8 cellular contexts compared by ENCODE assay signal in the genomic region with DNA sequence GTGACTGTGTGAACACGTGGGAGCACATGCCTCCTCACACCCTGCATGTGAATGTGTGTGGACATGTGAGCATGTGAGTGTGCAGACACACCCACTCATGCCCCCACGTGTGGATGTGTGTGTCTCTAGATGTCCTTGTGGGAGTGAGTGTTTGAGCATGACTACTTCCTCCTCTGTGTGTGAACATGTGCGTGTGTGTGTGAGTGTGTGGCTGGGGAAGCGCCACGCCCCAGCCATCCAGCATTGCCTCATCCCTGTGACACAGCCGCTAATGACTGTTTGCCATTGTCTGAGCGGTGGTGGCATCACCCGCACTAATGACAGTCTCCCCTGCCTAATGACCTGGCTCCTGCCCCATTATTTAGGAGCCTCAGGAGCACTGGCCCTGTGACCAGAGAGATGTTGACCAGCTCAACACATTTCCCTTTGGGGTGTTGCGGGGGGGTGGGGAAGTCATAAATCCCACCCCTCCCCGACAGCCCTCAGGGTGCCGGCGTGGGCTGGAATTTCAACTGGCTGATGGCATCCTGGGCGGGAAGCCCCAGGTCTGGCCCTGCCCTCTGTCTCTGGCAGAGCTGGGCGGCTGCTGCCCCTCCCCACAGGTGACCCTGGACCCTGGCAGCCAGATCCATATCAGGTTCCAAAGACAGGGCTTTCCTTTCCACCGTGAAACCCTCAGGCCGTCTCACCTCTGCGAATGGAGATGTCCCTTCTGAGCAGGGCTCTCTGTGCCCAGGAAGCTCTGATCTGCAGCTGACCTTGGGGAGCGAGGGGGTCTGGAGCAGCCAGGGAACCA. TPM values are rescaled to one million over a fixed set of nuclear protein-coding genes. Genes with fewer than 3 reads are reported as not detected.
DNase-seq lines count a peak whose midpoint lies in the region; ATAC-seq lines count a peak whose summit lies in the region.

No MANE protein-coding gene starts in this region.

- peaks cover 17% of the 10 kb centered on the region for H3K27me3 Mint-ChIP-seq in activated T-helper 17 cell treated with anti-CD3 and anti-CD28 coated beads, Interleukin-2, amount 50 U/mL, for 72 hours
- H3K27me3 Mint-ChIP-seq in T-helper 2 cell treated with Interferon-gamma antibody and Interleukin-4, amounts not matched to agents 5 μg/mL and 100 μg/mL, for 36 hours (ENCODE audit: low read depth), result peaks cover 8% of the 10 kb centered on the region

- H3K27ac ChIP-seq in right cardiac atrium (ENCODE audit: low read length) (no peak overlapping the region), skin epidermis (peak overlapping the region in 17 of 21 experiments; percentile 29 to 85 (median 60))

- H3K4me1 Mint-ChIP-seq in activated T-helper 17 cell treated with anti-CD3 and anti-CD28 coated beads, Interleukin-2, amount 50 U/mL, for 72 hours, result peaks cover 7% of the 10 kb centered on the region
- H3K4me1 Mint-ChIP-seq in T-helper 2 cell treated with Interferon-gamma antibody and Interleukin-4, amounts not matched to agents 5 μg/mL and 100 μg/mL, for 36 hours (ENCODE audit: low read depth), result peaks cover 2% of the 10 kb centered on the region

- 58% methylated on average over 18 of the region's 18 CpGs for WGBS in right cardiac atrium

- no peaks in the 10 kb centered on the region for H3K9me3 ChIP-seq in right cardiac atrium (ENCODE audit: control insufficient read depth, low read length)

- no peaks in the 10 kb centered on the region for H3K27me3 ChIP-seq in right cardiac atrium (ENCODE audit: control insufficient read depth, insufficient read depth)

- peaks cover 3% of the 10 kb centered on the region for H3K4me1 ChIP-seq in right cardiac atrium (ENCODE audit: control insufficient read depth, insufficient read depth, low read length)

- H3K4me3 ChIP-seq in right cardiac atrium (ENCODE audit: low read length) (no peak overlapping the region), skin epidermis (no peak overlapping the region)

- no peaks in the 10 kb centered on the region for H3K9me3 Mint-ChIP-seq in activated T-helper 17 cell treated with anti-CD3 and anti-CD28 coated beads, Interleukin-2, amount 50 U/mL, for 72 hours
- no peaks in the 10 kb centered on the region for H3K9me3 Mint-ChIP-seq in T-helper 2 cell treated with Interferon-gamma antibody and Interleukin-4, amounts not matched to agents 5 μg/mL and 100 μg/mL, for 36 hours

- no peak overlapping the region for H3K27ac Mint-ChIP-seq in activated T-helper 17 cell treated with anti-CD3 and anti-CD28 coated beads, Interleukin-2, amount 50 U/mL, for 72 hours
- H3K27ac Mint-ChIP-seq in T-helper 2 cell treated with Interferon-gamma antibody and Interleukin-4, amounts not matched to agents 5 μg/mL and 100 μg/mL, for 36 hours, result no peak overlapping the region

- intact Hi-C loops in right cardiac atrium (cut with DNase I), result no loop called here

- H3K36me3 Mint-ChIP-seq in activated T-helper 17 cell treated with anti-CD3 and anti-CD28 coated beads, Interleukin-2, amount 50 U/mL, for 72 hours (ENCODE audit: low read depth), result no peaks in the 10 kb centered on the region
- no peaks in the 10 kb centered on the region for H3K36me3 Mint-ChIP-seq in T-helper 2 cell treated with Interferon-gamma antibody and Interleukin-4, amounts not matched to agents 5 μg/mL and 100 μg/mL, for 36 hours (ENCODE audit: low read depth)

- H3K4me3 Mint-ChIP-seq in activated T-helper 17 cell treated with anti-CD3 and anti-CD28 coated beads, Interleukin-2, amount 50 U/mL, for 72 hours, result peak overlapping the region; percentile 10
- H3K4me3 Mint-ChIP-seq in T-helper 2 cell treated with Interferon-gamma antibody and Interleukin-4, amounts not matched to agents 5 μg/mL and 100 μg/mL, for 36 hours, result no peak overlapping the region

- peak; percentile 76 for ATAC-seq in activated T-helper 17 cell treated with anti-CD3 and anti-CD28 coated beads, Interleukin-2, amount 50 U/mL, for 72 hours (replicated peaks)
- ATAC-seq in right cardiac atrium (peak; percentile 9 to 25), GM21529 (IDR thresholded peaks at IDR 0.05; ENCODE audit: unreplicated experiment) (no peak)

- DNase-seq in GDM1 (lab: John Stamatoyannopoulos, UW) (peak; percentile 79), NCI-H2029 (lab: John Stamatoyannopoulos, UW) (peak; percentile 95), right cardiac atrium (peak; percentile 40 to 79 (median 75)), HuH-7 (ENCODE audit: low spot score) (no peak)
- DNase-seq in T-helper 2 cell treated with Interferon-gamma antibody and Interleukin-4, amounts not matched to agents 5 μg/mL and 100 μg/mL, for 36 hours (ENCODE audit: low spot score), result no peak

RNA-seq across cellular contexts. Expression of a gene that starts 11.5 kb away (rescaled TPM):
- not detected for total RNA-seq in activated T-helper 17 cell treated with anti-CD3 and anti-CD28 coated beads, Interleukin-2, amount 50 U/mL, for 72 hours
- under 1 TPM in 1 of 4 donors, not detected in 3; 0.06 TPM for total RNA-seq in right cardiac atrium
- 0.05 TPM for polyA plus RNA-seq in right cardiac atrium

RNA-seq across cellular contexts. Expression of a gene that starts 29.7 kb away (rescaled TPM):
- total RNA-seq in activated T-helper 17 cell treated with anti-CD3 and anti-CD28 coated beads, Interleukin-2, amount 50 U/mL, for 72 hours, result 10 to 100 TPM in 1 of 2 donors, 1 to 10 TPM in 1; 7.6 to 12.5 TPM
- 1 to 10 TPM in 2 of 4 donors, under 1 TPM in 1, not detected in 1; 0.94 to 3.0 (median 1.1) TPM for total RNA-seq in right cardiac atrium
- 0.16 TPM for polyA plus RNA-seq in right cardiac atrium

Comparison
In these comparisons a context has a peak if more than half of its experiments do, and no peak if none do; other contexts are left out.
1. DNase-seq: peak in GDM1 (single experiment), NCI-H2029 (single experiment) and right cardiac atrium (3 of 3); none in HuH-7 (single experiment) and T-helper 2 cell treated with Interferon-gamma antibody and Interleukin-4, amounts not matched to agents 5 μg/mL and 100 μg/mL, for 36 hours (single experiment).